ENCODE assay signal across 23 cellular contexts in genomic region chr20:5211803-5212714, GRCh38.
"Had no signal": no experiment of that assay in that cellular context is flagged by ENCODE, and none has a peak within 500 bp of the region (broad histone marks: within the 10 kb centered on the region; RNA-seq: fewer than 3 reads in every experiment).

No MANE protein-coding gene starts in this region.

- H3K4me1 Mint-ChIP-seq: naive thymus-derived CD8-positive, alpha-beta T cell; stimulated activated effector memory CD8-positive, alpha-beta T cell treated with anti-CD3 and anti-CD28 coated beads, Interleukin-12 subunit alpha, Interleukin-12 subunit beta, amount 100 ng/mL, for 72 hours; stimulated activated naive CD8-positive, alpha-beta T cell treated with anti-CD3 and anti-CD28 coated beads, Interleukin-15, amount 100 ng/mL, for 72 hours had no signal

- H3K4me1 ChIP-seq: body of pancreas, esophagus squamous epithelium had no signal

- H3K27me3 ChIP-seq: body of pancreas, esophagus squamous epithelium, heart right ventricle, tibial artery, upper lobe of right lung had no signal

- H3K4me3 ChIP-seq: body of pancreas, esophagus squamous epithelium, heart right ventricle, skin epidermis, tibial artery, upper lobe of right lung had no signal

- H3K36me3 Mint-ChIP-seq: activated naive CD4-positive, alpha-beta T cell treated with anti-CD3 and anti-CD28 coated beads, Interleukin-2, amount 50 U/mL, for 72 hours; stimulated activated effector memory CD8-positive, alpha-beta T cell treated with anti-CD3 and anti-CD28 coated beads, Interleukin-12 subunit alpha, Interleukin-12 subunit beta, amount 100 ng/mL, for 72 hours had no signal

- H3K27ac ChIP-seq: body of pancreas, epithelial cell of prostate, esophagus squamous epithelium, heart right ventricle, skin epidermis, tibial artery, upper lobe of right lung had no signal

- H3K27ac Mint-ChIP-seq: activated naive CD4-positive, alpha-beta T cell treated with anti-CD3 and anti-CD28 coated beads, Interleukin-2, amount 50 U/mL, for 72 hours; activated T-cell treated with anti-CD3 and anti-CD28 coated beads, Interleukin-2, amount 50 U/mL, for 72 hours; dendritic cell treated with granulocyte-macrophage colony-stimulating factor and Interleukin-4, amounts not matched to agents 40 ng/mL and 50 ng/mL, for 4 days; mesothelial cell of epicardium; stimulated activated effector memory CD8-positive, alpha-beta T cell treated with anti-CD3 and anti-CD28 coated beads, Interleukin-12 subunit alpha, Interleukin-12 subunit beta, amount 100 ng/mL, for 72 hours; stimulated activated naive CD8-positive, alpha-beta T cell treated with anti-CD3 and anti-CD28 coated beads, Interleukin-15, amount 100 ng/mL, for 72 hours had no signal

- H3K9me3 ChIP-seq: body of pancreas, esophagus squamous epithelium, heart right ventricle, tibial artery, upper lobe of right lung had no signal

- DNase-seq: activated CD4-positive, alpha-beta T cell treated with anti-CD3 and anti-CD28 coated beads for 4 hours; activated CD4-positive, alpha-beta T cell treated with anti-CD3 and anti-CD28 coated beads, Interleukin-2, amount 50 U/mL, for 4 hours; activated naive CD4-positive, alpha-beta T cell; activated T-cell treated with anti-CD3 and anti-CD28 coated beads for 4 hours; activated T-cell treated with anti-CD3 and anti-CD28 coated beads, Interleukin-2, amount 50 U/mL, for 72 hours; body of pancreas; effector CD8-positive, alpha-beta T cell; esophagus squamous epithelium; foreskin melanocyte; heart right ventricle; naive thymus-derived CD8-positive, alpha-beta T cell; posterior cingulate gyrus; stimulated activated CD4-positive, alpha-beta T cell treated with anti-CD3 and anti-CD28 coated beads, Interleukin-4, amount 100 ng/mL, for 24 hours; stimulated activated naive CD8-positive, alpha-beta T cell treated with anti-CD3 and anti-CD28 coated beads, Interleukin-15, amount 100 ng/mL, for 72 hours; tibial artery; upper lobe of right lung had no signal

- ATAC-seq: activated naive CD4-positive, alpha-beta T cell treated with anti-CD3 and anti-CD28 coated beads, Interleukin-2, amount 50 U/mL, for 72 hours; activated T-cell treated with anti-CD3 and anti-CD28 coated beads, Interleukin-2, amount 50 U/mL, for 72 hours; body of pancreas; heart right ventricle; naive thymus-derived CD8-positive, alpha-beta T cell; sciatic nerve; stimulated activated effector memory CD8-positive, alpha-beta T cell treated with anti-CD3 and anti-CD28 coated beads, Interleukin-12 subunit alpha, Interleukin-12 subunit beta, amount 100 ng/mL, for 72 hours; stimulated activated naive CD8-positive, alpha-beta T cell treated with anti-CD3 and anti-CD28 coated beads, Interleukin-15, amount 100 ng/mL, for 72 hours had no signal

- H3K27me3 Mint-ChIP-seq: dendritic cell treated with granulocyte-macrophage colony-stimulating factor and Interleukin-4, amounts not matched to agents 40 ng/mL and 50 ng/mL, for 4 days; naive thymus-derived CD8-positive, alpha-beta T cell; stimulated activated naive CD8-positive, alpha-beta T cell treated with anti-CD3 and anti-CD28 coated beads, Interleukin-15, amount 100 ng/mL, for 72 hours had no signal

- H3K9me3 Mint-ChIP-seq: activated naive CD4-positive, alpha-beta T cell treated with anti-CD3 and anti-CD28 coated beads, Interleukin-2, amount 50 U/mL, for 72 hours; activated T-cell treated with anti-CD3 and anti-CD28 coated beads, Interleukin-2, amount 50 U/mL, for 72 hours; dendritic cell treated with granulocyte-macrophage colony-stimulating factor and Interleukin-4, amounts not matched to agents 40 ng/mL and 50 ng/mL, for 4 days; naive thymus-derived CD8-positive, alpha-beta T cell; stimulated activated effector memory CD8-positive, alpha-beta T cell treated with anti-CD3 and anti-CD28 coated beads, Interleukin-12 subunit alpha, Interleukin-12 subunit beta, amount 100 ng/mL, for 72 hours; stimulated activated naive CD8-positive, alpha-beta T cell treated with anti-CD3 and anti-CD28 coated beads, Interleukin-15, amount 100 ng/mL, for 72 hours had no signal

- H3K36me3 ChIP-seq: upper lobe of right lung had no signal

- H3K4me3 Mint-ChIP-seq: activated T-cell treated with anti-CD3 and anti-CD28 coated beads, Interleukin-2, amount 50 U/mL, for 72 hours; dendritic cell treated with granulocyte-macrophage colony-stimulating factor and Interleukin-4, amounts not matched to agents 40 ng/mL and 50 ng/mL, for 4 days; mesothelial cell of epicardium; naive thymus-derived CD8-positive, alpha-beta T cell; stimulated activated effector memory CD8-positive, alpha-beta T cell treated with anti-CD3 and anti-CD28 coated beads, Interleukin-12 subunit alpha, Interleukin-12 subunit beta, amount 100 ng/mL, for 72 hours; stimulated activated naive CD8-positive, alpha-beta T cell treated with anti-CD3 and anti-CD28 coated beads, Interleukin-15, amount 100 ng/mL, for 72 hours had no signal
